ENCODE assay signal across 15 cellular contexts in the genomic region with DNA sequence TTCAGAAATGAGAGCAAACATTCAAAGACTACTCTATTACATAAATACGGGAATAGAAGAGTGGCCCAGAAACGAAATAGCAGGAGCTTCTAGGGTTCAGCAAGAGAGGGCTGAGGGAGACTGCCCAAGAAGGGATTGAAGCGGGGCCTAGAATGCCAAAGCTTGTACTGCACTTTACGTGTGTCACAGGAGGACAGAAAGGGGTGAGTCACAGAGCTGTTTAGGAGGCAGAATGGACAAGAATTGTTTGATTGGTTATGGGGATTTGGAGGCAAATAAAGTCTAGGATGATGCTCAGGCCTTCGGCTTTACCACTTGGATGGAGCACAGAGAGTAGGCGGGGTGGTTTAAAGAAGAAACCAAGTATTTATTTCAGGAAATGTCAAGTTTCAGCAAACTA. TPM values are rescaled to one million over a fixed set of nuclear protein-coding genes. Genes with fewer than 3 reads are reported as not detected.
DNase-seq lines count a peak whose midpoint lies in the region; ATAC-seq and TF ChIP-seq lines count a peak whose summit lies in the region.
"Had no signal": no experiment of that assay in that cellular context is flagged by ENCODE, and none has a peak within 500 bp of the region (broad histone marks: within the 10 kb centered on the region; RNA-seq: fewer than 3 reads in every experiment).

No MANE protein-coding gene starts in this region.

- no peaks in the 10 kb centered on the region for H3K27me3 ChIP-seq in uterus
- H3K27me3 ChIP-seq: heart right ventricle had no signal

- no TSS peak for BruUV-seq in Calu3 (replicated peaks; lab: Mats Ljungman, UMichigan)

- no peaks in the 10 kb centered on the region for H3K9me3 ChIP-seq in uterus
- H3K9me3 ChIP-seq: heart right ventricle had no signal

- no peak for ATAC-seq in central memory CD8-positive, alpha-beta T cell (replicated peaks; ENCODE audit: extremely low read depth, poor library complexity, severe bottlenecking)
- ATAC-seq: heart right ventricle, K562 had no signal

- no peaks in the 10 kb centered on the region for H3K27me3 Mint-ChIP-seq in Calu3 (ENCODE audit: unreplicated experiment)
- no peaks in the 10 kb centered on the region for H3K27me3 Mint-ChIP-seq in central memory CD8-positive, alpha-beta T cell
- peaks cover 4% of the 10 kb centered on the region for H3K27me3 Mint-ChIP-seq in nephron (ENCODE audit: low read depth)

- H3K4me1 Mint-ChIP-seq in Calu3 (ENCODE audit: low read depth, unreplicated experiment) (peaks cover 28% of the 10 kb centered on the region), nephron (peaks cover 9% of the 10 kb centered on the region)
- H3K4me1 Mint-ChIP-seq in central memory CD8-positive, alpha-beta T cell: peaks cover 25% of the 10 kb centered on the region

- H3K27ac Mint-ChIP-seq in Calu3 (ENCODE audit: unreplicated experiment) (peak overlapping the region; percentile 26), nephron (no peak overlapping the region)
- peak overlapping the region; percentile 2 for H3K27ac Mint-ChIP-seq in central memory CD8-positive, alpha-beta T cell (ENCODE audit: low read depth)

- CTCF ChIA-PET in Calu3 (lab: Charles Lee): interaction anchor here (0.5 kb wide), 1 partner anchor 20 kb away, joined by 6 read pairs; no protein-coding TSS in a partner anchor

- H3K9me3 Mint-ChIP-seq in Calu3 (ENCODE audit: low read depth, unreplicated experiment) (no peaks in the 10 kb centered on the region), nephron (no peaks in the 10 kb centered on the region)
- H3K9me3 Mint-ChIP-seq in central memory CD8-positive, alpha-beta T cell: no peaks in the 10 kb centered on the region

- H3K36me3 ChIP-seq in uterus: no peaks in the 10 kb centered on the region
- H3K36me3 ChIP-seq: heart right ventricle had no signal

- no peak for DNase-seq in Calu3
- DNase-seq in RKO (ENCODE audit: low spot score): peak; percentile 67
- DNase-seq in central memory CD8-positive, alpha-beta T cell (ENCODE audit: low spot score in 2 of 2): no peak
- no peak for DNase-seq in NCI-H2081 treated with DMSO at 0.1 percent for 48 hours (lab: John Stamatoyannopoulos, UW)
- DNase-seq in islet precursor cell: no peak
- DNase-seq in uterus: no peak
- DNase-seq: C1 segment of cervical spinal cord, heart right ventricle, NCI-H1105, posterior cingulate gyrus, T1000 had no signal

- TF ChIP-seq CTCF in Calu3 (IDR thresholded peaks at IDR 0.05; ENCODE audit: unreplicated experiment): no peak
- TF ChIP-seq CTCF in nephron (IDR thresholded peaks at IDR 0.05; ENCODE audit: unreplicated experiment in 3 of 3): no peak
- no peak for TF ChIP-seq CTCF in uterus (IDR thresholded peaks at IDR 0.05)

- intact Hi-C loops in Calu3 (cut with micrococcal nuclease; ENCODE audit: unreplicated experiment) (no loop called here), uterus (cut with DNase I; ENCODE audit: low total_unique reads) (no loop called here)

- TF ChIP-seq POLR2A in uterus (IDR thresholded peaks at IDR 0.05): no peak

- H3K4me3 Mint-ChIP-seq in Calu3 (ENCODE audit: low read depth, unreplicated experiment): peak overlapping the region; percentile 10
- peak overlapping the region; percentile 88 for H3K4me3 Mint-ChIP-seq in central memory CD8-positive, alpha-beta T cell
- peak overlapping the region; percentile 41 to 70 (median 46) for H3K4me3 Mint-ChIP-seq in nephron

- H3K4me3 ChIP-seq in uterus: no peak overlapping the region
- H3K4me3 ChIP-seq: heart right ventricle, K562 had no signal

- H3K4me1 ChIP-seq in uterus: no peaks in the 10 kb centered on the region

- no peak overlapping the region for H3K27ac ChIP-seq in uterus
- H3K27ac ChIP-seq: heart right ventricle had no signal

- H3K36me3 Mint-ChIP-seq in Calu3 (ENCODE audit: insufficient read depth, unreplicated experiment) (peaks cover 24% of the 10 kb centered on the region), nephron (ENCODE audit: low read depth) (no peaks in the 10 kb centered on the region)
- H3K36me3 Mint-ChIP-seq in central memory CD8-positive, alpha-beta T cell (ENCODE audit: insufficient read depth): peaks cover 13% of the 10 kb centered on the region

RNA-seq across cellular contexts. Expression of gene FXYD4, which starts 11.3 kb away (rescaled TPM):
- total RNA-seq in Calu3 (2022) (not detected in 2 replicates), uterus (not detected)
- total RNA-seq: epithelial cell of proximal tubule, K562, subcutaneous adipose tissue had no signal

RNA-seq across cellular contexts. Expression of gene HNRNPF, which starts 48.9 kb away (rescaled TPM):
- total RNA-seq in Calu3 (2022) (256 and 275 TPM in 2 replicates), uterus (100 to 1,000 TPM in 2 of 4 donors, 10 to 100 TPM in 2; 86.2 to 211 (median 142) TPM)

Comparison
In these comparisons a context has a peak if more than half of its experiments do, and no peak if none do; other contexts are left out.
1. H3K27ac Mint-ChIP-seq: peak in Calu3 (single experiment) and central memory CD8-positive, alpha-beta T cell (single experiment); none in nephron (0 of 3).
2. H3K4me3 Mint-ChIP-seq: peak in every context shown above with its lines; median percentile 88 in central memory CD8-positive, alpha-beta T cell; 46 in nephron; 10 in Calu3.